Comparison of ENCODE assay signal across 27 cellular contexts in the genomic region with DNA sequence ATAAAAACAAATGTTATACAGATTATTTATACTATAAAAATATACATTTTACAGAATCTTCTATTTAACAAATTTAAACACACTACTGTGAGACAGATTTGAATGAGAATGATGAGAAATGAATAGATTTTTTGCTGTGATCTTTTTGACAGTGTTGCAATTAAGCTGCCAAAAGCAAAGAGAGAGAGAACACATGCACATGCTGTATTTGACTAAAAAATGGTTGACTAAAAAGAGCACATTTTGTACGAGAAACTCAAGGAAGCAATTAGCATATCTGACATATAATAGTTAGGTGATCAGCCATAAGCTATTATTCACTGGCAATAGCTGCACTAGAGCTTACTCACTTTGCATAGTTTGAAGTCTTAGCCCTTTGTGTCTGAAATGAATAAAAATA.
"Had no signal": no experiment of that assay in that cellular context is flagged by ENCODE, and none has a peak within 500 bp of the region (broad histone marks: within the 10 kb centered on the region; RNA-seq: fewer than 3 reads in every experiment).

No MANE protein-coding gene starts in this region.

- H3K4me3 ChIP-seq: pancreas, prostate gland, right lobe of liver, sigmoid colon, stomach, thoracic aorta, thyroid gland, tibial nerve, upper lobe of left lung, vagina had no signal

- H3K36me3 Mint-ChIP-seq: naive thymus-derived CD8-positive, alpha-beta T cell; stimulated activated effector memory CD8-positive, alpha-beta T cell treated with anti-CD3 and anti-CD28 coated beads, Interleukin-12 subunit alpha, Interleukin-12 subunit beta, amount 100 ng/mL, for 72 hours; stimulated activated naive B cell treated with anti-CD40 and anti-IgM and Interleukin-4, amounts not matched to agents 10 μg/mL and 1 μg/mL and 100 μg/mL, for 72 hours had no signal

- FAIRE-seq: small intestine, urothelium cell line had no signal

- H3K36me3 ChIP-seq: neutrophil, pancreas, prostate gland, right lobe of liver, sigmoid colon, stomach, thoracic aorta, thyroid gland, tibial nerve, upper lobe of left lung, vagina had no signal

- H3K27me3 Mint-ChIP-seq: naive thymus-derived CD8-positive, alpha-beta T cell; stimulated activated naive B cell treated with anti-CD40 and anti-IgM and Interleukin-4, amounts not matched to agents 10 μg/mL and 1 μg/mL and 100 μg/mL, for 72 hours; stimulated activated naive CD8-positive, alpha-beta T cell treated with anti-CD3 and anti-CD28 coated beads, Interleukin-15, Interleukin-2, amounts not matched to agents 100 ng/mL and 50 ng/mL, for 24 hours had no signal

- H3K9me3 Mint-ChIP-seq: nephron; neural crest cell; stimulated activated effector memory CD8-positive, alpha-beta T cell treated with anti-CD3 and anti-CD28 coated beads, Interleukin-12 subunit alpha, Interleukin-12 subunit beta, amount 100 ng/mL, for 72 hours; stimulated activated naive CD8-positive, alpha-beta T cell treated with anti-CD3 and anti-CD28 coated beads, Interleukin-15, Interleukin-2, amounts not matched to agents 100 ng/mL and 50 ng/mL, for 24 hours had no signal

- H3K27me3 ChIP-seq: neutrophil, pancreas, right lobe of liver, sigmoid colon, stomach, thyroid gland, tibial nerve, upper lobe of left lung, vagina had no signal

- H3K9me3 ChIP-seq: neutrophil, pancreas, prostate gland, right lobe of liver, sigmoid colon, stomach, thoracic aorta, thyroid gland, tibial nerve, upper lobe of left lung, vagina had no signal

- H3K4me1 Mint-ChIP-seq: naive thymus-derived CD8-positive, alpha-beta T cell; nephron; neural crest cell; stimulated activated effector memory CD8-positive, alpha-beta T cell treated with anti-CD3 and anti-CD28 coated beads, Interleukin-12 subunit alpha, Interleukin-12 subunit beta, amount 100 ng/mL, for 72 hours; stimulated activated naive B cell treated with anti-CD40 and anti-IgM and Interleukin-4, amounts not matched to agents 10 μg/mL and 1 μg/mL and 100 μg/mL, for 72 hours had no signal

- H3K4me1 ChIP-seq: pancreas, prostate gland, right lobe of liver, sigmoid colon, stomach, thyroid gland, tibial nerve, upper lobe of left lung, vagina had no signal

- H3K27ac ChIP-seq: neutrophil, pancreas, prostate gland, right lobe of liver, sigmoid colon, stomach, thoracic aorta, thyroid gland, tibial nerve, upper lobe of left lung, vagina had no signal

- H3K27ac Mint-ChIP-seq: naive thymus-derived CD8-positive, alpha-beta T cell; nephron; stimulated activated effector memory CD8-positive, alpha-beta T cell treated with anti-CD3 and anti-CD28 coated beads, Interleukin-12 subunit alpha, Interleukin-12 subunit beta, amount 100 ng/mL, for 72 hours; stimulated activated naive B cell treated with anti-CD40 and anti-IgM and Interleukin-4, amounts not matched to agents 10 μg/mL and 1 μg/mL and 100 μg/mL, for 72 hours; stimulated activated naive CD8-positive, alpha-beta T cell treated with anti-CD3 and anti-CD28 coated beads, Interleukin-15, Interleukin-2, amounts not matched to agents 100 ng/mL and 50 ng/mL, for 24 hours had no signal

- ATAC-seq: naive thymus-derived CD8-positive, alpha-beta T cell; pancreas; right cardiac atrium; right lobe of liver; stimulated activated effector memory CD8-positive, alpha-beta T cell treated with anti-CD3 and anti-CD28 coated beads, Interleukin-12 subunit alpha, Interleukin-12 subunit beta, amount 100 ng/mL, for 72 hours; stimulated activated naive B cell treated with anti-CD40 and anti-IgM and Interleukin-4, amounts not matched to agents 10 μg/mL and 1 μg/mL and 100 μg/mL, for 72 hours had no signal

- H3K4me3 Mint-ChIP-seq: naive thymus-derived CD8-positive, alpha-beta T cell; nephron; neural crest cell; stimulated activated effector memory CD8-positive, alpha-beta T cell treated with anti-CD3 and anti-CD28 coated beads, Interleukin-12 subunit alpha, Interleukin-12 subunit beta, amount 100 ng/mL, for 72 hours; stimulated activated naive B cell treated with anti-CD40 and anti-IgM and Interleukin-4, amounts not matched to agents 10 μg/mL and 1 μg/mL and 100 μg/mL, for 72 hours; stimulated activated naive CD8-positive, alpha-beta T cell treated with anti-CD3 and anti-CD28 coated beads, Interleukin-15, Interleukin-2, amounts not matched to agents 100 ng/mL and 50 ng/mL, for 24 hours had no signal

- DNase-seq: naive thymus-derived CD8-positive, alpha-beta T cell; nucleus accumbens; pancreas; right cardiac atrium; right lobe of liver; sigmoid colon; small intestine; stimulated activated CD4-positive, alpha-beta T cell treated with anti-CD3 and anti-CD28 coated beads, Interleukin-15, amount 100 ng/mL, for 24 hours; stimulated activated CD4-positive, alpha-beta T cell treated with anti-CD3 and anti-CD28 coated beads, Interleukin-2, amount 100 ng/mL, for 24 hours; stimulated activated CD4-positive, alpha-beta T cell treated with anti-CD3 and anti-CD28 coated beads, Interleukin-2, amount 100 ng/mL, for 48 hours; stimulated activated CD4-positive, alpha-beta T cell treated with anti-CD3 and anti-CD28 coated beads, Interleukin-4, amount 100 ng/mL, for 24 hours; stimulated activated naive B cell treated with anti-CD40 and anti-IgM and Interleukin-4, amounts not matched to agents 10 μg/mL and 1 μg/mL and 100 μg/mL, for 72 hours; stimulated activated naive CD4-positive, alpha-beta T cell treated with Interleukin-2 at 50 U/mL for 16 hours; stomach; thyroid gland; trophoblast cell; upper lobe of left lung had no signal
